In genomic region chr7:73170902-73171301, GRCh38 we compare ENCODE assay signal across 7 cellular contexts.
A peak's percentile ranks its signal among the peaks of the same experiment; 100 is the strongest.
DNase-seq lines count a peak whose midpoint lies in the region; ATAC-seq and TF ChIP-seq lines count a peak whose summit lies in the region.
"Not testable (repeated sequence)": the region's sequence is repeated elsewhere in the genome, so short reads cannot be mapped to it uniquely, and the experiment has no call there.

No MANE protein-coding gene starts in this region.

- not testable (repeated sequence) for H3K4me1 Mint-ChIP-seq in WTC11; activated naive CD8-positive, alpha-beta T cell treated with anti-CD3 and anti-CD28 coated beads, Interleukin-2, amount 50 U/mL, for 24 hours; stimulated activated effector memory CD8-positive, alpha-beta T cell treated with anti-CD3 and anti-CD28 coated beads, Interleukin-12 subunit alpha, Interleukin-12 subunit beta, amount 100 ng/mL, for 72 hours

- CTCF ChIA-PET in WTC11 (lab: Charles Lee) = not testable (repeated sequence)

- not testable (repeated sequence) for H3K9me3 Mint-ChIP-seq in WTC11; activated naive CD8-positive, alpha-beta T cell treated with anti-CD3 and anti-CD28 coated beads, Interleukin-2, amount 50 U/mL, for 24 hours; stimulated activated effector memory CD8-positive, alpha-beta T cell treated with anti-CD3 and anti-CD28 coated beads, Interleukin-12 subunit alpha, Interleukin-12 subunit beta, amount 100 ng/mL, for 72 hours

- not testable (repeated sequence) for H3K36me3 Mint-ChIP-seq in WTC11; activated naive CD8-positive, alpha-beta T cell treated with anti-CD3 and anti-CD28 coated beads, Interleukin-2, amount 50 U/mL, for 24 hours (ENCODE audit: low read depth); stimulated activated effector memory CD8-positive, alpha-beta T cell treated with anti-CD3 and anti-CD28 coated beads, Interleukin-12 subunit alpha, Interleukin-12 subunit beta, amount 100 ng/mL, for 72 hours

- 86% methylated on average over 6 of the region's 6 CpGs for WGBS in right cardiac atrium
- WGBS in psoas muscle, 3 donors = 78 to 95% (median 84%) methylated on average over 3 to 6 of the region's 6 CpGs
- WGBS in aorta, 2 donors = 89 to 90% methylated on average over 4 to 6 of the region's 6 CpGs

- intact Hi-C loops in right cardiac atrium (cut with DNase I); lower lobe of right lung (cut with DNase I); psoas muscle (cut with DNase I); aorta (cut with DNase I): not testable (repeated sequence)

- ATAC-seq in WTC11 (peak; percentile 63), lower lobe of right lung (peak; percentile 31 to 34), psoas muscle (peak in 2 of 4 donors; percentile 29 to 47)
- ATAC-seq in activated naive CD8-positive, alpha-beta T cell treated with anti-CD3 and anti-CD28 coated beads, Interleukin-2, amount 50 U/mL, for 24 hours = peak; percentile 22
- not testable (repeated sequence) for ATAC-seq in right cardiac atrium; aorta (ENCODE audit: low FRiP score)
- ATAC-seq in stimulated activated effector memory CD8-positive, alpha-beta T cell treated with anti-CD3 and anti-CD28 coated beads, Interleukin-12 subunit alpha, Interleukin-12 subunit beta, amount 100 ng/mL, for 72 hours = peak; percentile 26

- POLR2A ChIA-PET in WTC11 (lab: Charles Lee) = not testable (repeated sequence)

- not testable (repeated sequence) for H3K27me3 Mint-ChIP-seq in WTC11 (ENCODE audit: low read depth); activated naive CD8-positive, alpha-beta T cell treated with anti-CD3 and anti-CD28 coated beads, Interleukin-2, amount 50 U/mL, for 24 hours

- not testable (repeated sequence) for H3K4me3 ChIP-seq in right cardiac atrium (ENCODE audit: low read length); lower lobe of right lung; psoas muscle; aorta (ENCODE audit: low read length in 2 of 2)

- not testable (repeated sequence) for H3K9me3 ChIP-seq in right cardiac atrium (ENCODE audit: control insufficient read depth, low read length); lower lobe of right lung; psoas muscle; aorta (ENCODE audit: control insufficient read depth, low read length)

- not testable (repeated sequence) for H3K27ac ChIP-seq in right cardiac atrium (ENCODE audit: low read length); lower lobe of right lung; psoas muscle; aorta (ENCODE audit: low read depth in 1 of 2, low read length in 2 of 2)

- not testable (repeated sequence) for H3K4me1 ChIP-seq in right cardiac atrium (ENCODE audit: control insufficient read depth, insufficient read depth, low read length); lower lobe of right lung; psoas muscle; aorta (ENCODE audit: control insufficient read depth in 1 of 2, insufficient read depth in 2 of 2, low read length in 2 of 2)

- not testable (repeated sequence) for H3K4me3 Mint-ChIP-seq in WTC11; activated naive CD8-positive, alpha-beta T cell treated with anti-CD3 and anti-CD28 coated beads, Interleukin-2, amount 50 U/mL, for 24 hours; stimulated activated effector memory CD8-positive, alpha-beta T cell treated with anti-CD3 and anti-CD28 coated beads, Interleukin-12 subunit alpha, Interleukin-12 subunit beta, amount 100 ng/mL, for 72 hours

- H3K36me3 ChIP-seq in lower lobe of right lung; psoas muscle (ENCODE audit: insufficient read depth in 1 of 2, low read depth in 1 of 2); aorta (ENCODE audit: control insufficient read depth in 1 of 2, insufficient read depth in 2 of 2, low read length in 1 of 2): not testable (repeated sequence)

- DNase-seq in WTC11 (ENCODE audit: low spot score) (peak; percentile 7), right cardiac atrium (peak in 2 of 3 donors; percentile 18 to 33), lower lobe of right lung (peak; percentile 36), psoas muscle (peak; percentile 1 to 26), aorta (peak; percentile 10 to 52)
- not testable (repeated sequence) for DNase-seq in activated naive CD8-positive, alpha-beta T cell treated with anti-CD3 and anti-CD28 coated beads, Interleukin-2, amount 50 U/mL, for 24 hours; stimulated activated effector memory CD8-positive, alpha-beta T cell treated with anti-CD3 and anti-CD28 coated beads, Interleukin-12 subunit alpha, Interleukin-12 subunit beta, amount 100 ng/mL, for 72 hours (ENCODE audit: low spot score in 2 of 2)

- TF ChIP-seq CTCF in WTC11 (IDR thresholded peaks at IDR 0.05); lower lobe of right lung (IDR thresholded peaks at IDR 0.05); psoas muscle (IDR thresholded peaks at IDR 0.05): not testable (repeated sequence)

- H3K27me3 ChIP-seq in right cardiac atrium (ENCODE audit: control insufficient read depth, insufficient read depth); lower lobe of right lung (ENCODE audit: low read depth); psoas muscle (ENCODE audit: insufficient read depth in 3 of 3, low read length in 2 of 3); aorta (ENCODE audit: control insufficient read depth in 1 of 2, insufficient read depth in 2 of 2, low read length in 1 of 2): not testable (repeated sequence)

- not testable (repeated sequence) for H3K27ac Mint-ChIP-seq in WTC11; activated naive CD8-positive, alpha-beta T cell treated with anti-CD3 and anti-CD28 coated beads, Interleukin-2, amount 50 U/mL, for 24 hours; stimulated activated effector memory CD8-positive, alpha-beta T cell treated with anti-CD3 and anti-CD28 coated beads, Interleukin-12 subunit alpha, Interleukin-12 subunit beta, amount 100 ng/mL, for 72 hours
